Comparison of ENCODE assay signal across 8 cellular contexts in genomic region chr1:93616221-93616995, GRCh38.
DNase-seq lines count a peak whose midpoint lies in the region; ATAC-seq and TF ChIP-seq lines count a peak whose summit lies in the region.

No MANE protein-coding gene starts in this region.

- peak; percentile 40 to 69 for ATAC-seq in left cardiac atrium

- no peaks in the 10 kb centered on the region for H3K27me3 ChIP-seq in HUES48 (ENCODE audit: control insufficient read depth, insufficient read depth, low read length)
- no peaks in the 10 kb centered on the region for H3K27me3 ChIP-seq in SK-N-SH (ENCODE audit: insufficient read depth)
- H3K27me3 ChIP-seq in skeletal muscle satellite cell (ENCODE audit: control insufficient read depth, insufficient read depth, low read length), result no peaks in the 10 kb centered on the region

- peaks cover 16% of the 10 kb centered on the region; the same call in 1 of the 2 replicates for H4K20me1 ChIP-seq in SK-N-SH (ENCODE audit: insufficient read depth)

- peak overlapping the region; percentile 60 for H3K4me2 ChIP-seq in SK-N-SH
- H3K4me2 ChIP-seq in skeletal muscle satellite cell (ENCODE audit: low read length), result peak overlapping the region; percentile 74

- WGBS in SK-N-SH (ENCODE audit: low lambda C conversion rate), result 51% methylated on average over 7 of the region's 8 CpGs

- POLR2A ChIA-PET in SK-N-SH (lab: Yijun Ruan, JAX) (interaction anchor here (0.9 to 1.8 kb wide), 3 partner anchors 9 to 232 kb away, joined by 3 to 4 read pairs (median 3); partner anchors contain the start of gene FNBP1L), GM10248 (lab: Yijun Ruan, JAX) (no interaction called here)

- H3K4me1 ChIP-seq in HUES48 (ENCODE audit: control insufficient read depth, insufficient read depth, low read length) (peaks cover 54% of the 10 kb centered on the region), SK-N-SH (ENCODE audit: control insufficient read depth in 1 of 2, insufficient read depth in 2 of 2, low read depth in 1 of 2, low read length in 1 of 2) (peaks cover 84 to 85% of the 10 kb centered on the region in 2 experiments), skeletal muscle satellite cell (ENCODE audit: control insufficient read depth, insufficient read depth, low read length) (peaks cover 77% of the 10 kb centered on the region)

- H3K27ac ChIP-seq in HUES48 (ENCODE audit: low read depth, low read length) (peak overlapping the region; percentile 95), SK-N-SH (ENCODE audit: low read depth in 2 of 2, low read length in 1 of 2) (peak overlapping the region; percentile 97 to 98)

- no peak overlapping the region for H3K4me3 ChIP-seq in HUES48 (ENCODE audit: low read depth, low read length)
- no peak overlapping the region for H3K4me3 ChIP-seq in SK-N-SH (ENCODE audit: low read depth in 2 of 2, low read length in 1 of 2)
- no peak overlapping the region for H3K4me3 ChIP-seq in skeletal muscle satellite cell (ENCODE audit: low read length)

- H3K9me3 ChIP-seq in HUES48 (ENCODE audit: control insufficient read depth, insufficient read depth, low read length) (no peaks in the 10 kb centered on the region), SK-N-SH (no peaks in the 10 kb centered on the region), skeletal muscle satellite cell (replicated peaks; ENCODE audit: low read length) (no peaks in the 10 kb centered on the region)

- H3K9me2 ChIP-seq in SK-N-SH, result no peaks in the 10 kb centered on the region

- no peak for TF ChIP-seq RAD21 in SK-N-SH (IDR thresholded peaks at IDR 0.05; ENCODE audit: low read length)

- TF ChIP-seq CTCF in SK-N-SH (IDR thresholded peaks at IDR 0.05) (no peak), GM10248 (IDR thresholded peaks at IDR 0.05; ENCODE audit: control extremely low read depth, extremely low read depth, low read depth, missing control alignments) (no peak)

- peaks cover 98% of the 10 kb centered on the region for H3K79me2 ChIP-seq in SK-N-SH (ENCODE audit: insufficient read depth)

- H3K36me3 ChIP-seq in HUES48 (ENCODE audit: control insufficient read depth, insufficient read depth, low read length) (no peaks in the 10 kb centered on the region), SK-N-SH (replicated peaks in 1 of 2; ENCODE audit: control insufficient read depth in 1 of 2, insufficient read depth in 2 of 2, low read length in 1 of 2) (no peaks in the 10 kb centered on the region), skeletal muscle satellite cell (ENCODE audit: insufficient read depth, low read length) (peaks cover 41% of the 10 kb centered on the region)

- intact Hi-C loops in left cardiac atrium (cut with DNase I), result loop anchor here in 1 of 2 donors (5.0 kb wide), 1 partner anchor 59 kb away; no protein-coding TSS in a partner anchor

- CTCF ChIA-PET in SK-N-SH (lab: Yijun Ruan, JAX) (interaction anchor here (1.0 to 28.6 kb wide), 4 partner anchors 8 to 228 kb away, joined by 3 to 591 read pairs (median 16); no protein-coding TSS in a partner anchor), GM10248 (lab: Yijun Ruan, JAX) (interaction anchor here (0.8 to 10.3 kb wide), 5 partner anchors 14 to 312 kb away, joined by 3 to 116 read pairs (median 5); no protein-coding TSS in a partner anchor)

- H3K9ac ChIP-seq in HUES48 (ENCODE audit: low read depth, low read length), result peak overlapping the region; percentile 20; the same call in 1 of the 2 replicates
- H3K9ac ChIP-seq in SK-N-SH, result peak overlapping the region; percentile 52
- H3K9ac ChIP-seq in skeletal muscle satellite cell (ENCODE audit: low read depth, low read length), result peak overlapping the region; percentile 63

- no peak for TF ChIP-seq EP300 in SK-N-SH (IDR thresholded peaks at IDR 0.05; ENCODE audit: borderline replicate concordance in 1 of 2, low read depth in 1 of 2, low read length in 1 of 2)

- DNase-seq in SK-N-SH, result no peak
- peak; percentile 65 for DNase-seq in left cardiac atrium
- no peak for DNase-seq in HPDE6-E6E7 (ENCODE audit: extremely low spot score)
- no peak for DNase-seq in GM10248 (ENCODE audit: extremely low spot score)
- DNase-seq in NOMO-1 treated with dmso at 0.1 percent for 144 hours (lab: John Stamatoyannopoulos, UW; ENCODE audit: unreplicated experiment), result no peak
- no peak for DNase-seq in COR-L47 (lab: John Stamatoyannopoulos, UW)

- peaks cover 65% of the 10 kb centered on the region for H3F3A ChIP-seq in SK-N-SH (replicated peaks; ENCODE audit: insufficient read depth)

- no peak overlapping the region for H2AFZ ChIP-seq in SK-N-SH (ENCODE audit: low read depth)

TF ChIP-seq in SK-N-SH, 30 proteins besides CTCF, POLR2A, EP300 and RAD21:
- no peak for TF ChIP-seq POLR2AphosphoS5 (IDR thresholded peaks at IDR 0.05; ENCODE audit: low read depth, low read length)
- TF ChIP-seq, protein P1, sequence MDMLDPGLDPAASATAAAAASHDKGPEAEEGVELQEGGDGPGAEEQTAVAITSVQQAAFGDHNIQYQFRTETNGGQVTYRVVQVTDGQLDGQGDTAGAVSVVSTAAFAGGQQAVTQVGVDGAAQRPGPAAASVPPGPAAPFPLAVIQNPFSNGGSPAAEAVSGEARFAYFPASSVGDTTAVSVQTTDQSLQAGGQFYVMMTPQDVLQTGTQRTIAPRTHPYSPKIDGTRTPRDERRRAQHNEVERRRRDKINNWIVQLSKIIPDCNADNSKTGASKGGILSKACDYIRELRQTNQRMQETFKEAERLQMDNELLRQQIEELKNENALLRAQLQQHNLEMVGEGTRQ (IDR thresholded peaks at IDR 0.05; ENCODE audit: borderline replicate concordance, low read depth, low read length), result no peak
- no peak for TF ChIP-seq EZH2phosphoT487 (IDR thresholded peaks at IDR 0.05; ENCODE audit: borderline replicate concordance, low read depth)
- TF ChIP-seq ELF1 (IDR thresholded peaks at IDR 0.05), result no peak
- TF ChIP-seq CHD2 (IDR thresholded peaks at IDR 0.05; ENCODE audit: low read length, partially characterized antibody), result no peak
- no peak for TF ChIP-seq NRF1 (IDR thresholded peaks at IDR 0.05; ENCODE audit: low read depth, low read length)
- no peak for TF ChIP-seq MEF2A (IDR thresholded peaks at IDR 0.05; ENCODE audit: borderline replicate concordance, low read depth)
- no peak for TF ChIP-seq NFIC (IDR thresholded peaks at IDR 0.05; ENCODE audit: borderline replicate concordance)
- TF ChIP-seq JUND (IDR thresholded peaks at IDR 0.05), result no peak
